ENCODE assay signal across 2 cellular contexts in the genomic region with DNA sequence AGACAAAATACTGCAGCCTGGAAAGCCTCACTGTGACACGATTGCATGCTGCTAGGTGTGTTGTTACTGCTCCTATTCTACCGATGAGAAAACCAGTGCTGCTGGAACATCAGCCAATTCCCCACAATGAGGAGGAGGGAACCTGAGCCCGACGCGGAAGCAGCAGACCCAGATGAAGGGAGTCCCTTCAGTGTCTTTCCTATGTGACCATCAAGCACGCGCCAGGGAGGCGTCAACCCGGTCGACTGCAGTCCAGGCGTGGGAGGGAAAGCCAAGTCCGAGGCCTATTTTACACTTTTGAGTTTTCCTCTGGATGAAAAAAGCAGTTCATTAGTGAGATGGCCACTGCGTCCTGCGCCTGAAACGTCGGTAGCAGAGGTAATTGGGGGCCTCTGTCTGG.
TF ChIP-seq lines count a peak whose summit lies in the region.

No MANE protein-coding gene starts in this region.

TF ChIP-seq in HepG2, 621 proteins besides CTCF, POLR2A, EP300 and RAD21:
- no peak for TF ChIP-seq KDM1A (CRISPR knock-in tag; IDR thresholded peaks at IDR 0.05)
- TF ChIP-seq SALL1 (CRISPR knock-in tag; IDR thresholded peaks at IDR 0.05), result 0 out of 2 replicates have a peak, but pooled peaks have one; percentile 11
- no peak for TF ChIP-seq MIXL1 (CRISPR knock-in tag; IDR thresholded peaks at IDR 0.05)
- no peak for TF ChIP-seq IKZF4 (CRISPR knock-in tag; IDR thresholded peaks at IDR 0.05; ENCODE audit: borderline replicate concordance, low read depth, not compliant biosample characterization)

TF ChIP-seq in H1, 55 proteins besides CTCF, POLR2A, EP300 and RAD21:
- TF ChIP-seq SP1 (IDR thresholded peaks at IDR 0.05; ENCODE audit: low read depth, low read length) (no peak), BCL11A (IDR thresholded peaks at IDR 0.05; ENCODE audit: low read depth in 2 of 2, low read length in 2 of 2) (no peak), E2F6 (IDR thresholded peaks at IDR 0.05) (peak; percentile 32; the same call in 1 of the 2 replicates)
